27 cellular contexts compared by ENCODE assay signal in the genomic region with DNA sequence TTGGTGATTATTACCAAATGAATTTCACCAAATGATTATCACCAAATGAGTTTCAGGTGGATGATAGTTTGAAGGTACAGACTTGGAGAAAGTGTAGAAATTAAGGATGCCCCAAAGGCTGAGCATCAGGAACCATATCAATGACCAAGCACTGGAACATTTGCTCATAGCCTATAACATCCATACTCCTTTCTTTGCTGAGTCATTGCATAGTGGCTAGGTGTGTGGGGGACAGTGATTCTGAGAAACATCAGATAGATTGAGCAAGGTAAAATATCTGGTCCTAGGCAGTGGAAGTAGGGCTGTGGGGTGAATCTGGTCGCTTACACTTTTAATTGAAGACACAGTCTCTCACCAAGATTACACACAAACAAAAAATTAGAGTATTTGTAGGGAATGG.
"Had no signal": no experiment of that assay in that cellular context is flagged by ENCODE, and none has a peak within 500 bp of the region (broad histone marks: within the 10 kb centered on the region; RNA-seq: fewer than 3 reads in every experiment).

No MANE protein-coding gene starts in this region.

- H3K9me3 ChIP-seq: left lung, lower lobe of right lung, pancreas, prostate gland, sigmoid colon, suprapubic skin, thoracic aorta, tibial artery, uterus had no signal

- DNase-seq: hypothalamus; immature natural killer cell; kidney; left colon; left lung; lower lobe of right lung; mammary epithelial cell; mesenchymal stem cell; naive thymus-derived CD8-positive, alpha-beta T cell; nucleus accumbens; pancreas; posterior cingulate gyrus; retina; right cardiac atrium; sigmoid colon; small intestine; spleen; stimulated activated CD4-positive, alpha-beta T cell treated with anti-CD3 and anti-CD28 coated beads, Interleukin-4, amount 100 ng/mL, for 24 hours; stimulated activated naive CD4-positive, alpha-beta T cell; tibial artery; trophoblast cell; uterus had no signal

- H3K27me3 ChIP-seq: left lung, pancreas, sigmoid colon, spleen, suprapubic skin, tibial artery, uterus had no signal

- ATAC-seq: left colon; left lung; lower lobe of right lung; naive thymus-derived CD8-positive, alpha-beta T cell; pancreas; right cardiac atrium; stimulated activated effector memory CD8-positive, alpha-beta T cell treated with anti-CD3 and anti-CD28 coated beads, Interleukin-12 subunit alpha, Interleukin-12 subunit beta, amount 100 ng/mL, for 72 hours had no signal

- H3K4me3 ChIP-seq: left lung, lower lobe of right lung, pancreas, prostate gland, sigmoid colon, spleen, suprapubic skin, thoracic aorta, tibial artery, uterus had no signal

- H3K4me1 ChIP-seq: left lung, lower lobe of right lung, pancreas, prostate gland, sigmoid colon, spleen, suprapubic skin, tibial artery, uterus had no signal

- H3K36me3 ChIP-seq: left lung, lower lobe of right lung, pancreas, prostate gland, sigmoid colon, spleen, suprapubic skin, thoracic aorta, tibial artery, uterus had no signal

- H3K27ac ChIP-seq: left lung, lower lobe of right lung, pancreas, prostate gland, sigmoid colon, spleen, suprapubic skin, thoracic aorta, tibial artery, uterus had no signal

- FAIRE-seq: islet of Langerhans, kidney, pancreas, small intestine had no signal
